ENCODE assay signal across 8 cellular contexts in the genomic region with DNA sequence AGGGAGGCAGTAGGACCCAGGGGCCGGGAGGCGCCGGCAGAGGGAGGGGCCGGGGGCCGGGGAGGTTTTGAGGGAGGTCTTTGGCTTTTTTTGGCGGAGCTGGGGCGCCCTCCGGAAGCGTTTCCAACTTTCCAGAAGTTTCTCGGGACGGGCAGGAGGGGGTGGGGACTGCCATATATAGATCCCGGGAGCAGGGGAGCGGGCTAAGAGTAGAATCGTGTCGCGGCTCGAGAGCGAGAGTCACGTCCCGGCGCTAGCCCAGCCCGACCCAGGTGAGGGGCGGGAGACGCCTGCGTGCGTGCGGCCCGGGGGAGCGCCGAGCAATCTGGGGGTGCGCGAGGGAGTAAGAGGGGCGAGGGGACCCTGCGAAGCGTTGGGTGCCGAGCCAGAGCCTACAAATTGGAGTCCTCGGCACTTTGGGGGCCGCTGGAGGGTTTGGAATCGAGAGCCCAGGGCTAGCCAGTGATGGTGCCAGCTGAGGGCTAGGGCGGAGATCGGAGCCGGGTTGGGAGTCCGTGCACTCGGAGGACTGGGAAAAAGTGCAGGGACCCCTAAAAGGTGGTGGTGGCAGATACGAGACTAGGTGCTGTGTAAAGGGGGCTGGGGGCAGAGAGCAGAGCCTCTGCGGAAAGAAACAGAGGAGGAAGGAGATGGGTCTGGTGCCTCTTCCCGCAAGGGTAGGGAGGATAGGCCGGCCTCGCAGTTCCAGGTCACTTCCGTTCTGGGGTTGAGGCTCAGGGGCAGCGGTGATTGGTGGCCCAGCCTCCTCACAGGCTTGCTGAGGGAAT. TPM values are rescaled to one million over a fixed set of nuclear protein-coding genes. Genes with fewer than 3 reads are reported as not detected.
DNase-seq lines count a peak whose midpoint lies in the region; ATAC-seq and TF ChIP-seq lines count a peak whose summit lies in the region.

A gene (plus strand): TSS at position 206 of the 788 bp plus-strand sequence. CDS start 4,097 bp downstream, outside the sequence.

- peak within 1 kb of the TSS; percentile 86 for H3K4me3 ChIP-seq in A673 (ENCODE audit: low read depth, low read length, poor library complexity, severe bottlenecking)
- peak within 1 kb of the TSS; percentile 86 to 90 for H3K4me3 ChIP-seq in left lung

- CTCF ChIA-PET in A673 (lab: Charles Lee), result interaction anchor here (0.6 to 1.0 kb wide), 3 partner anchors 14 to 253 kb away, joined by 3 to 4 read pairs (median 4); no protein-coding TSS in a partner anchor

- intact Hi-C loops in A673 (cut with micrococcal nuclease; ENCODE audit: unreplicated experiment) (no loop called here), left lung (cut with DNase I) (no loop called here)

- H3K27me3 ChIP-seq in A673 (replicated peaks; ENCODE audit: insufficient read depth, low read depth, low read length, poor library complexity) (no peaks in the 10 kb centered on the region), left lung (peaks cover 0 to 23% of the 10 kb centered on the region in 2 donors)

- H3K9me3 ChIP-seq in A673 (ENCODE audit: low read depth, low read length, poor library complexity, severe bottlenecking), result no peaks in the 10 kb centered on the region
- no peaks in the 10 kb centered on the region for H3K9me3 ChIP-seq in left lung

- H3K4me1 ChIP-seq in A673 (ENCODE audit: insufficient read depth, low read length, poor library complexity, severe bottlenecking) (peaks cover 66% of the 10 kb centered on the region), left lung (peaks cover 51 to 86% of the 10 kb centered on the region in 2 donors)

- POLR2A ChIA-PET in A673 (lab: Charles Lee; ENCODE audit: low non-redundant PET), result interaction anchor here (0.5 to 1.6 kb wide), 3 partner anchors 8 to 146 kb away, joined by 4 to 11 read pairs (median 7); no protein-coding TSS in a partner anchor

- TF ChIP-seq CTCF in A673 (conservative IDR thresholded peaks at IDR 0.05; ENCODE audit: low read depth, low read length) (no peak), left lung (IDR thresholded peaks at IDR 0.05) (no peak)

- peak; percentile 93 for DNase-seq in A673 (ENCODE audit: low spot score)
- DNase-seq in NCI-H524 treated with DMSO at 0.1 percent for 48 hours (lab: John Stamatoyannopoulos, UW), result peak; percentile 10
- peak; percentile 38 for DNase-seq in activated CD4-positive, alpha-beta T cell treated with anti-CD3 and anti-CD28 coated beads, Interleukin-2, amount 50 U/mL, for 1 hour
- DNase-seq in dermis blood vessel endothelial cell, result peak; percentile 87
- DNase-seq in left lung, result peak; percentile 89 to 92
- DNase-seq in stimulated activated CD4-positive, alpha-beta T cell treated with anti-CD3 and anti-CD28 coated beads, Interleukin-2, amount 100 ng/mL, for 4 hours (ENCODE audit: low read depth), result peak; percentile 29

- no TSS peak for BruUV-seq in A673 (replicated peaks; lab: Mats Ljungman, UMichigan)

- H3K27ac ChIP-seq in A673 (ENCODE audit: low read depth, low read length, poor library complexity, severe bottlenecking), result peak within 1 kb of the TSS; percentile 99
- H3K27ac ChIP-seq in left lung, result peak within 1 kb of the TSS; percentile 94 to 100

- ATAC-seq in GM18907 (IDR thresholded peaks at IDR 0.05; ENCODE audit: unreplicated experiment) (peak; percentile 79), HG03135 (IDR thresholded peaks at IDR 0.05; ENCODE audit: unreplicated experiment) (peak; percentile 72), left lung (peak; percentile 71)

- peaks cover 29% of the 10 kb centered on the region for H3K36me3 ChIP-seq in A673 (ENCODE audit: insufficient read depth, low read length, poor library complexity, severe bottlenecking)
- peaks cover 0 to 17% of the 10 kb centered on the region in 2 donors for H3K36me3 ChIP-seq in left lung

RNA-seq across cellular contexts. Expression of the gene that starts here (rescaled TPM):
- total RNA-seq in A673 (2021) (264 and 268 TPM in 2 replicates), dermis blood vessel endothelial cell (552 and 903 TPM in 2 replicates), left lung (100 to 1,000 TPM; 358 to 516 TPM)

Comparison
In these comparisons a context has a peak if more than half of its experiments do, and no peak if none do; other contexts are left out.
1. Peak in every context shown above with its lines: DNase-seq, ATAC-seq, H3K4me3 ChIP-seq and H3K27ac ChIP-seq.
2. DNase-seq: peak in every context shown above with its lines; median percentile 93 in A673; 90 in left lung; 87 in dermis blood vessel endothelial cell; 38 in activated CD4-positive, alpha-beta T cell treated with anti-CD3 and anti-CD28 coated beads, Interleukin-2, amount 50 U/mL, for 1 hour; 29 in stimulated activated CD4-positive, alpha-beta T cell treated with anti-CD3 and anti-CD28 coated beads, Interleukin-2, amount 100 ng/mL, for 4 hours; 10 in NCI-H524 treated with DMSO at 0.1 percent for 48 hours.